8 cellular contexts compared by ENCODE assay signal in the genomic region with DNA sequence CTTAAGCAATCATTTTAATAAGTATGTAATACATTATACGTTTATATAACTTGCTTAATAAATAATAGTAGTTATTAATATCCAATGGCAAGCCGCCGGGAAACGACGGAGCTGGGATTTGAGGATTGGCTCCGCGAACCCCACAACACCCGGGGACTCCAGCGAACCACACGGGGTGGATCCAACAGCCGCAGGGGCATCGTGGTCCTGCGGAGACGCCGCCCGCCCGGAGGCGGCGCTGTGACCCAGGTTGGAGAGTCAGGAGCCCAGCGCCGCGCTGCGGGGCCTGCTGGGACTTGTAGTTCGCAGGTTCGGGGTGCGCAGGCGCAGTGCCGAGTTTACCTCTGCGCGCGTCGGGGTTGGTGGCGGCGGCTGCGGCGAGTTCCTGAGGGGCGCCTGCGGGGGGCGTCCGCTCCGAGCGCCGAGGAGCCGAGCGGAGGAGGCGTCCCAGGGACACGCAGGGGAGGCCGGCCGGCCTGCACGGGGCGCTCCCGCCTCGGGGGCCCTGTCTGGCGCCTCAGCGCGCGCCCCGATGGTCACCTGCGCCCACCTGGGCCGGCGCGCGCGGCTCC.
DNase-seq lines count a peak whose midpoint lies in the region; ATAC-seq, FAIRE-seq and TF ChIP-seq lines count a peak whose summit lies in the region.

Gene ZNF554, plus strand, starts transcription at position 329 of the 572 bp plus-strand sequence. Its CDS starts 204 bp downstream, at position 533.

- DNase-seq in D721Med (ENCODE audit: insufficient read length, low spot score) (peak; percentile 96), NT2/D1 (ENCODE audit: low read depth, low spot score) (peak; percentile 97), epidermal melanocyte (ENCODE audit: insufficient read length, low spot score) (peak; percentile 93), midbrain (lab: John Stamatoyannopoulos, UW) (peak; percentile 95)
- DNase-seq in activated CD8-positive, alpha-beta memory T cell treated with anti-CD3 and anti-CD28 coated beads, Interleukin-2, amount 50 U/mL, for 4 hours = peak; percentile 99
- peak; percentile 95 to 97 for DNase-seq in stimulated activated CD8-positive, alpha-beta memory T cell treated with anti-CD3 and anti-CD28 coated beads, Interleukin-15, amount 100 ng/mL, for 48 hours (ENCODE audit: low read depth in 2 of 2)

- H3K36me3 ChIP-seq in HUES6 (ENCODE audit: control insufficient read depth, insufficient read depth, low read length) = peaks cover 13% of the 10 kb centered on the region
- peaks cover 32% of the 10 kb centered on the region for H3K36me3 ChIP-seq in NT2/D1 (ENCODE audit: insufficient read depth, insufficient read length, low read length)

- no peaks in the 10 kb centered on the region for H3K9me3 ChIP-seq in HUES6 (ENCODE audit: control insufficient read depth, insufficient read depth, low read depth, low read length)
- H3K9me3 ChIP-seq in NT2/D1 (ENCODE audit: insufficient read depth, low read length) = peaks cover 10% of the 10 kb centered on the region; the same call in 1 of the 2 replicates

- H3K27me3 ChIP-seq in HUES6 (ENCODE audit: control insufficient read depth, insufficient read depth, low read length) (no peaks in the 10 kb centered on the region), NT2/D1 (ENCODE audit: insufficient read depth, insufficient read length) (peaks cover 3% of the 10 kb centered on the region)

- TF ChIP-seq CTCF in D721Med (IDR thresholded peaks at IDR 0.05; ENCODE audit: insufficient read depth, missing control alignments) = peak; percentile 68

- no peak for FAIRE-seq in D721Med (lab: Jason Lieb, UNC)

- H3K27ac ChIP-seq in HUES6 (ENCODE audit: low read depth, low read length) = no peak within 1 kb of the TSS

- H3K4me1 ChIP-seq in HUES6 (ENCODE audit: control insufficient read depth, insufficient read depth, low read length) (no peaks in the 10 kb centered on the region), NT2/D1 (ENCODE audit: insufficient read depth, insufficient read length) (no peaks in the 10 kb centered on the region)

- peak; percentile 90 for ATAC-seq in GM21423 (IDR thresholded peaks at IDR 0.05; ENCODE audit: unreplicated experiment)

- H3K4me3 ChIP-seq in HUES6 (ENCODE audit: low read depth, low read length) = peak within 1 kb of the TSS; percentile 74
- H3K4me3 ChIP-seq in NT2/D1 (ENCODE audit: insufficient read length, low read depth) = peak within 1 kb of the TSS; percentile 91

- H3K9ac ChIP-seq in HUES6 (ENCODE audit: low read length) (peak within 1 kb of the TSS; percentile 49), NT2/D1 (ENCODE audit: insufficient read length, low read depth) (peak within 1 kb of the TSS; percentile 96)
